Comparison of ENCODE assay signal across 8 cellular contexts in the genomic region with DNA sequence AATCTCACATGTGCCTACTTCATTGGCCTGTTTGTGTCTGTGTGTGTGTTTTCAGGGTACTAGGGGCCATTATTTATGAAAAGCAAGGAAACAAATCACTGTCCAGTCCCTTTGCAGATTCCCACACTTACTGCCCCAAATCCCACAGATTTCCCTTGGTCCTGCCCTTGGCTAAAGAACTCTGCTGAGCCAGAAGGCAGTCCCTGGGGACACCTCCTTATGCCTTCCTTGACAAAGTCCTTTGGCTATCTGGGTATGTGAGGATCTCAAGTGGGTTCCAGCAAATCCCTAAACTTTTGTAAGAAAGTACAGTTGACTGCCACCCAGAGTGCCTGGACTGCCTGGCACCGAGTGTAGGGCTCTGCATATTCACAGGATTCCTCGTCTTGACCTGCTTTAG.
A peak's percentile ranks its signal among the peaks of the same experiment; 100 is the strongest.
DNase-seq lines count a peak whose midpoint lies in the region; ATAC-seq and TF ChIP-seq lines count a peak whose summit lies in the region.

No MANE protein-coding gene starts in this region.

- no peak for TF ChIP-seq POLR2A in gastroesophageal sphincter (IDR thresholded peaks at IDR 0.05)

- no peaks in the 10 kb centered on the region for H3F3A ChIP-seq in SK-N-SH (replicated peaks; ENCODE audit: insufficient read depth)

- H3K27me3 ChIP-seq in SK-N-SH (ENCODE audit: insufficient read depth) = peaks cover 6% of the 10 kb centered on the region; the same call in 1 of the 2 replicates
- H3K27me3 ChIP-seq in gastroesophageal sphincter = no peaks in the 10 kb centered on the region

- TF ChIP-seq CTCF in SK-N-SH (IDR thresholded peaks at IDR 0.05) (no peak), gastroesophageal sphincter (IDR thresholded peaks at IDR 0.05) (no peak), retinal pigment epithelial cell (conservative IDR thresholded peaks at IDR 0.05; ENCODE audit: low read depth, low read length) (no peak)

- peak overlapping the region; percentile 98 for H3K4me2 ChIP-seq in SK-N-SH

- peak overlapping the region; percentile 45; the same call in 1 of the 2 replicates for H3K9ac ChIP-seq in SK-N-SH

- H2AFZ ChIP-seq in SK-N-SH (ENCODE audit: low read depth) = peak overlapping the region; percentile 92

- H3K4me3 ChIP-seq in SK-N-SH (ENCODE audit: low read depth in 2 of 2, low read length in 1 of 2) (peak overlapping the region; percentile 65 to 78), gastroesophageal sphincter (peak overlapping the region; percentile 84 to 87), retinal pigment epithelial cell (ENCODE audit: low read length) (peak overlapping the region; percentile 74)

- TF ChIP-seq RAD21 in SK-N-SH (IDR thresholded peaks at IDR 0.05; ENCODE audit: low read length) = no peak

- DNase-seq in EH (ENCODE audit: low read depth) = peak; percentile 1
- no peak for DNase-seq in SK-N-SH
- no peak for DNase-seq in retinal pigment epithelial cell (ENCODE audit: low read depth)
- DNase-seq in SHP77 treated with DMSO at 0.1 percent for 48 hours (lab: John Stamatoyannopoulos, UW) = no peak
- DNase-seq in NCI-H187 (lab: John Stamatoyannopoulos, UW) = no peak
- no peak for DNase-seq in SIG-M5 treated with dmso at 0.1 percent for 504 hours (lab: John Stamatoyannopoulos, UW; ENCODE audit: unreplicated experiment)

- 26% methylated on average over 2 of the region's 2 CpGs for WGBS in SK-N-SH (ENCODE audit: low lambda C conversion rate)
- 20% methylated on average over 2 of the region's 2 CpGs; no CpG with 5 or more reads in 1 of the 2 donors for WGBS in gastroesophageal sphincter (ENCODE audit: low coverage in 1 of 2), 2 donors

- peaks cover 0 to 11% of the 10 kb centered on the region in 2 experiments; a peak in 3 of 4 replicates for H3K4me1 ChIP-seq in SK-N-SH (ENCODE audit: control insufficient read depth in 1 of 2, insufficient read depth in 2 of 2, low read depth in 1 of 2, low read length in 1 of 2)
- peaks cover 0 to 33% (median 6%) of the 10 kb centered on the region in 3 donors for H3K4me1 ChIP-seq in gastroesophageal sphincter

- no peaks in the 10 kb centered on the region for H3K9me2 ChIP-seq in SK-N-SH

- no peaks in the 10 kb centered on the region for H3K9me3 ChIP-seq in SK-N-SH
- no peaks in the 10 kb centered on the region for H3K9me3 ChIP-seq in gastroesophageal sphincter

- TF ChIP-seq EP300 in SK-N-SH (IDR thresholded peaks at IDR 0.05; ENCODE audit: borderline replicate concordance in 1 of 2, low read depth in 1 of 2, low read length in 1 of 2) = no peak
- TF ChIP-seq EP300 in gastroesophageal sphincter (IDR thresholded peaks at IDR 0.05) = no peak

- no peaks in the 10 kb centered on the region for H3K79me2 ChIP-seq in SK-N-SH (ENCODE audit: insufficient read depth)

- ATAC-seq in gastroesophageal sphincter (no peak), HG03565 (IDR thresholded peaks at IDR 0.05; ENCODE audit: unreplicated experiment) (no peak)

- CTCF ChIA-PET in SK-N-SH (lab: Yijun Ruan, JAX) = no interaction called here

- POLR2A ChIA-PET in SK-N-SH (lab: Yijun Ruan, JAX) = no interaction called here

- no peaks in the 10 kb centered on the region for H4K20me1 ChIP-seq in SK-N-SH (ENCODE audit: insufficient read depth)

- no peak overlapping the region; a peak in 1 of 4 replicates for H3K27ac ChIP-seq in SK-N-SH (ENCODE audit: low read depth in 2 of 2, low read length in 1 of 2)
- H3K27ac ChIP-seq in gastroesophageal sphincter = peak overlapping the region in 3 of 4 donors; percentile 83 to 89 (median 85)

- H3K36me3 ChIP-seq in SK-N-SH (replicated peaks in 1 of 2; ENCODE audit: control insufficient read depth in 1 of 2, insufficient read depth in 2 of 2, low read length in 1 of 2) (no peaks in the 10 kb centered on the region), gastroesophageal sphincter (no peaks in the 10 kb centered on the region)

TF ChIP-seq in SK-N-SH, 30 proteins besides CTCF, POLR2A, EP300 and RAD21:
- TF ChIP-seq FOXJ3 (CRISPR knock-in tag; IDR thresholded peaks at IDR 0.05) (no peak), ELF1 (IDR thresholded peaks at IDR 0.05) (no peak), TAF1 (IDR thresholded peaks at IDR 0.05; ENCODE audit: borderline replicate concordance, low read depth, low read length) (no peak), YY1 (IDR thresholded peaks at IDR 0.05; ENCODE audit: low read depth) (no peak), FOSL2 (IDR thresholded peaks at IDR 0.05; ENCODE audit: borderline replicate concordance, low read depth) (no peak)
- TF ChIP-seq, protein P1, sequence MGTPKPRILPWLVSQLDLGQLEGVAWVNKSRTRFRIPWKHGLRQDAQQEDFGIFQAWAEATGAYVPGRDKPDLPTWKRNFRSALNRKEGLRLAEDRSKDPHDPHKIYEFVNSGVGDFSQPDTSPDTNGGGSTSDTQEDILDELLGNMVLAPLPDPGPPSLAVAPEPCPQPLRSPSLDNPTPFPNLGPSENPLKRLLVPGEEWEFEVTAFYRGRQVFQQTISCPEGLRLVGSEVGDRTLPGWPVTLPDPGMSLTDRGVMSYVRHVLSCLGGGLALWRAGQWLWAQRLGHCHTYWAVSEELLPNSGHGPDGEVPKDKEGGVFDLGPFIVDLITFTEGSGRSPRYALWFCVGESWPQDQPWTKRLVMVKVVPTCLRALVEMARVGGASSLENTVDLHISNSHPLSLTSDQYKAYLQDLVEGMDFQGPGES (IDR thresholded peaks at IDR 0.05; ENCODE audit: low read depth, low read length) = no peak
- TF ChIP-seq, protein P2, sequence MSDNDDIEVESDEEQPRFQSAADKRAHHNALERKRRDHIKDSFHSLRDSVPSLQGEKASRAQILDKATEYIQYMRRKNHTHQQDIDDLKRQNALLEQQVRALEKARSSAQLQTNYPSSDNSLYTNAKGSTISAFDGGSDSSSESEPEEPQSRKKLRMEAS (IDR thresholded peaks at IDR 0.05; ENCODE audit: low read depth) = no peak
TF ChIP-seq in SK-N-SH: peak in this region for 0.

Comparison
In these comparisons a context has a peak if more than half of its experiments do, and no peak if none do; other contexts are left out.
1. H3K27ac ChIP-seq: peak in gastroesophageal sphincter (3 of 4); none in SK-N-SH (0 of 2).
2. Peak in every context shown above with its lines, with median percentiles within 50 percentile points of each other: H3K4me3 ChIP-seq.